In the genomic region with DNA sequence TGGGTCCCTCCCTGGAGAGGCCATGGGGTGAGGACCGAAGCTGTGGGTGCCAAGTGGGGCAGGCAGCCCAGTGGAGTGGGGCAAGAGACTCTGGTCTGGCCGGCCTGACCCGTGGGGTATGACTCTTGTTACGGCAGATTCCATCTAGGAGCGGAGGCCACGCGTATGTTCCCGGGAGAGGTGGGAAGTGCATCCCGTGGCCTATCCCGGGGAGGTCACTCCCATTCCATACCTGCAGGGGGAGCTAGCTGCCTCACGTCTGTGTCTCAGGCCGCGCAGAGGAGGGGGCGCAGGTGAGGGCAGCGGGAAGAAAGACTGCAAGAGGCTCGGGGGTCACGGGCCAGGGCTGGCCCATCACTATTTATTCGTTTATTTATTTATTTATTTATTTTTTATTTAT, we compare ENCODE assay signal across 8 cellular contexts. TPM values are rescaled to one million over a fixed set of nuclear protein-coding genes. Genes with fewer than 3 reads are reported as not detected.
A peak's percentile ranks its signal among the peaks of the same experiment; 100 is the strongest.
DNase-seq lines count a peak whose midpoint lies in the region; ATAC-seq and TF ChIP-seq lines count a peak whose summit lies in the region.

No MANE protein-coding gene starts in this region.

- H3K27ac ChIP-seq in AG04450 (ENCODE audit: low read depth, low read length) (no peak overlapping the region), esophagus squamous epithelium (no peak overlapping the region), trophoblast cell (ENCODE audit: low read depth, low read length) (no peak overlapping the region)

- TF ChIP-seq CTCF in AG04450 (IDR thresholded peaks at IDR 0.05; ENCODE audit: low read depth, low read length) = peak; percentile 51
- TF ChIP-seq CTCF in GM12873 (IDR thresholded peaks at IDR 0.05; ENCODE audit: insufficient read depth, low read depth, low read length, missing control alignments) = peak; percentile 55
- peak in 5 of 6 experiments; percentile 24 to 55 (median 39) for TF ChIP-seq CTCF in esophagus squamous epithelium (IDR thresholded peaks at IDR 0.05)

- H2BK5ac ChIP-seq in trophoblast cell (ENCODE audit: low read depth, low read length, poor library complexity) = no peak overlapping the region

- no peak overlapping the region for H2BK12ac ChIP-seq in trophoblast cell (ENCODE audit: low read length)

- TF ChIP-seq POLR2A in esophagus squamous epithelium (IDR thresholded peaks at IDR 0.05) = no peak

- H3K27me3 ChIP-seq in AG04450 (ENCODE audit: control insufficient read depth, insufficient read depth, low read length) (no peaks in the 10 kb centered on the region), esophagus squamous epithelium (no peaks in the 10 kb centered on the region), trophoblast cell (ENCODE audit: insufficient read depth, low read length) (no peaks in the 10 kb centered on the region)

- H3K4me1 ChIP-seq in esophagus squamous epithelium (peaks cover 16 to 53% (median 26%) of the 10 kb centered on the region in 3 donors), trophoblast cell (ENCODE audit: control insufficient read depth in 1 of 2, insufficient read depth in 2 of 2, low read length in 2 of 2) (peaks cover 6 to 11% of the 10 kb centered on the region in 2 experiments)

- H3K36me3 ChIP-seq in esophagus squamous epithelium (peaks cover 0 to 19% (median 4%) of the 10 kb centered on the region in 3 donors), trophoblast cell (ENCODE audit: control insufficient read depth in 1 of 2, insufficient read depth in 2 of 2, low read length in 2 of 2) (peaks cover 13 to 18% of the 10 kb centered on the region in 2 experiments)

- H3K14ac ChIP-seq in trophoblast cell (ENCODE audit: low read length) = no peak overlapping the region

- H3K9me3 ChIP-seq in AG04450 (ENCODE audit: control insufficient read depth, insufficient read depth, low read length) (peaks cover 28% of the 10 kb centered on the region; the same call in 1 of the 2 replicates), esophagus squamous epithelium (no peaks in the 10 kb centered on the region), trophoblast cell (ENCODE audit: insufficient read depth, low read depth, low read length) (peaks cover 3% of the 10 kb centered on the region)

- POLR2A ChIA-PET in AG04450 (lab: Yijun Ruan, JAX) = no interaction called here

- H3K27me3 Mint-ChIP-seq in T-helper 1 cell treated with Interleukin-12 subunit alpha and Interleukin-12 subunit beta and Interleukin-4 antibody, amounts not matched to agents 30 μg/mL and 1 μg/mL, for 36 hours (ENCODE audit: low read depth) = no peaks in the 10 kb centered on the region

- no peak overlapping the region for H4K12ac ChIP-seq in trophoblast cell (ENCODE audit: low read depth, low read length)

- ATAC-seq in GM18519 (IDR thresholded peaks at IDR 0.05; ENCODE audit: low FRiP score, unreplicated experiment) = no peak

- intact Hi-C loops in esophagus squamous epithelium (cut with DNase I) = no loop called here

- H2AFZ ChIP-seq in trophoblast cell (ENCODE audit: insufficient read depth, low read length, poor library complexity) = no peak overlapping the region

- no peak overlapping the region for H4K8ac ChIP-seq in trophoblast cell (ENCODE audit: low read depth, low read length)

- no peak overlapping the region for H3K18ac ChIP-seq in trophoblast cell (ENCODE audit: low read length)

- no peak overlapping the region for H2BK120ac ChIP-seq in trophoblast cell (ENCODE audit: insufficient read depth, low read length, poor library complexity)

- H3K4me3 Mint-ChIP-seq in T-helper 1 cell treated with Interleukin-12 subunit alpha and Interleukin-12 subunit beta and Interleukin-4 antibody, amounts not matched to agents 30 μg/mL and 1 μg/mL, for 36 hours = no peak overlapping the region

- 68 to 81% methylated on average over 16 to 18 of the region's 18 CpGs for WGBS in esophagus squamous epithelium, 2 donors
- WGBS in trophoblast cell (ENCODE audit: extremely low coverage, insufficient coverage, insufficient read length) = no CpG with 5 or more reads among the region's 18 CpGs

- DNase-seq in AG04450 (ENCODE audit: low read depth, low spot score) = no peak
- no peak for DNase-seq in esophagus squamous epithelium (lab: John Stamatoyannopoulos, UW)
- peak; percentile 65 to 88 for DNase-seq in trophoblast cell
- DNase-seq in cerebellum (ENCODE audit: low spot score) = no peak
- no peak for DNase-seq in SIG-M5 treated with dmso at 0.1 percent for 504 hours (lab: John Stamatoyannopoulos, UW; ENCODE audit: unreplicated experiment)

- peaks cover 15% of the 10 kb centered on the region for H3K4me1 Mint-ChIP-seq in T-helper 1 cell treated with Interleukin-12 subunit alpha and Interleukin-12 subunit beta and Interleukin-4 antibody, amounts not matched to agents 30 μg/mL and 1 μg/mL, for 36 hours (ENCODE audit: low read depth)

- no peaks in the 10 kb centered on the region for H3K9me3 Mint-ChIP-seq in T-helper 1 cell treated with Interleukin-12 subunit alpha and Interleukin-12 subunit beta and Interleukin-4 antibody, amounts not matched to agents 30 μg/mL and 1 μg/mL, for 36 hours

- CTCF ChIA-PET in AG04450 (lab: Charles Lee) = interaction anchor here (0.7 kb wide), 2 partner anchors 22 to 106 kb away, joined by 7 to 9 read pairs; no protein-coding TSS in a partner anchor

- H3K4me3 ChIP-seq in AG04450 (ENCODE audit: low read depth, low read length) (no peak overlapping the region), esophagus squamous epithelium (no peak overlapping the region), trophoblast cell (ENCODE audit: low read depth, low read length) (no peak overlapping the region)

- peaks cover 59% of the 10 kb centered on the region for H3K79me2 ChIP-seq in trophoblast cell (ENCODE audit: control insufficient read depth, insufficient read depth, low read length, poor library complexity)

- H4K91ac ChIP-seq in trophoblast cell (ENCODE audit: low read depth, low read length) = no peak overlapping the region

- H3K9ac ChIP-seq in trophoblast cell (ENCODE audit: low read length) = no peak overlapping the region

- H3K4ac ChIP-seq in trophoblast cell (ENCODE audit: low read depth, low read length) = peak overlapping the region; percentile 18

- H3K4me2 ChIP-seq in trophoblast cell (ENCODE audit: low read length) = no peak overlapping the region

- H3K79me1 ChIP-seq in trophoblast cell (ENCODE audit: low read length) = peaks cover 9% of the 10 kb centered on the region

- no peak overlapping the region for H3K23ac ChIP-seq in trophoblast cell (ENCODE audit: low read length)

- H2AK5ac ChIP-seq in trophoblast cell (ENCODE audit: low read length) = no peak overlapping the region

- peaks cover 21% of the 10 kb centered on the region for H3K36me3 Mint-ChIP-seq in T-helper 1 cell treated with Interleukin-12 subunit alpha and Interleukin-12 subunit beta and Interleukin-4 antibody, amounts not matched to agents 30 μg/mL and 1 μg/mL, for 36 hours (ENCODE audit: low read depth)

- peak overlapping the region; percentile 45 for H3K27ac Mint-ChIP-seq in T-helper 1 cell treated with Interleukin-12 subunit alpha and Interleukin-12 subunit beta and Interleukin-4 antibody, amounts not matched to agents 30 μg/mL and 1 μg/mL, for 36 hours

RNA-seq across cellular contexts. Expression of a gene that starts 4.9 kb away (rescaled TPM):
- 22.9 and 32.0 TPM in 2 replicates for polyA plus RNA-seq in AG04450 (2011; rRNA removed)
- 19.0 and 38.3 TPM in 2 replicates for polyA minus RNA-seq in AG04450 (2011; rRNA and poly(A)+ RNA removed)
- total RNA-seq in esophagus squamous epithelium = 10 to 100 TPM; 40.4 to 68.9 (median 60.3) TPM
- 92.2 and 93.2 TPM in 2 replicates for polyA plus RNA-seq in trophoblast cell (2013)
- total RNA-seq in cerebellum = 40.3 TPM

RNA-seq across cellular contexts. Expression of a gene that starts 40.7 kb away (rescaled TPM):
- polyA plus RNA-seq in AG04450 (2011; rRNA removed) = 0.35 and 0.55 TPM in 2 replicates
- 0.17 and 0.37 TPM in 2 replicates for polyA minus RNA-seq in AG04450 (2011; rRNA and poly(A)+ RNA removed)
- total RNA-seq in esophagus squamous epithelium = 10 to 100 TPM in 2 of 4 donors, 1 to 10 TPM in 2; 4.7 to 20.4 (median 11.1) TPM
- 10.9 and 12.1 TPM in 2 replicates for polyA plus RNA-seq in trophoblast cell (2013)
- total RNA-seq in cerebellum = 4.0 TPM

RNA-seq across cellular contexts. Expression of a gene that starts 40.7 kb away (rescaled TPM):
- 6.7 and 10.7 TPM in 2 replicates for polyA plus RNA-seq in AG04450 (2011; rRNA removed)
- polyA minus RNA-seq in AG04450 (2011; rRNA and poly(A)+ RNA removed) = 9.7 and 12.6 TPM in 2 replicates
- total RNA-seq in esophagus squamous epithelium (100 to 1,000 TPM in 1 of 4 donors, 10 to 100 TPM in 3; 49.8 to 144 (median 83.9) TPM), cerebellum (19.6 TPM)
- polyA plus RNA-seq in trophoblast cell (2013) = 70.2 and 70.3 TPM in 2 replicates

Comparison
In these comparisons a context has a peak if more than half of its experiments do, and no peak if none do; other contexts are left out.
1. DNase-seq: peak in trophoblast cell (2 of 2); none in AG04450 (single experiment), esophagus squamous epithelium (single experiment), cerebellum (single experiment) and SIG-M5 treated with dmso at 0.1 percent for 504 hours (single experiment).
2. Peak in every context shown above with its lines, with median percentiles within 50 percentile points of each other: CTCF ChIP-seq.